15 cellular contexts compared by ENCODE assay signal in genomic region chr1:204545202-204545601, GRCh38. TPM values are rescaled to one million over a fixed set of nuclear protein-coding genes. Genes with fewer than 3 reads are reported as not detected.
DNase-seq lines count a peak whose midpoint lies in the region; ATAC-seq and TF ChIP-seq lines count a peak whose summit lies in the region.
"Had no signal": no experiment of that assay in that cellular context is flagged by ENCODE, and none has a peak within 500 bp of the region (broad histone marks: within the 10 kb centered on the region; RNA-seq: fewer than 3 reads in every experiment).

No MANE protein-coding gene starts in this region.

- peak overlapping the region in 7 of 8 donors; percentile 54 to 79 (median 68) for H3K27ac ChIP-seq in spleen
- H3K27ac ChIP-seq in right atrium auricular region: no peak overlapping the region
- H3K27ac ChIP-seq: neural progenitor cell, SK-N-MC, uterus had no signal

- intact Hi-C loops in spleen (cut with DNase I; ENCODE audit: low total_unique reads): no loop called here

- POLR2A ChIA-PET in activated CD4-positive, alpha-beta T cell treated with anti-CD3 and anti-CD28 coated beads, Interleukin-2, amount 10 ng/mL, durations not matched to agents 7 days and 5 days (lab: Charles Lee): interaction anchor here (0.8 kb wide), 1 partner anchor 18 kb away, joined by 4 read pairs; no protein-coding TSS in a partner anchor
- POLR2A ChIA-PET in T-cell (lab: Charles Lee): interaction anchor here (0.8 to 2.5 kb wide), 5 partner anchors 20 to 51 kb away, joined by 3 to 8 read pairs (median 4); partner anchors contain the start of gene MDM4 (in 2 of the 2)

- DNase-seq in activated CD4-positive, alpha-beta T cell treated with anti-CD3 and anti-CD28 coated beads, Interleukin-2, amount 10 ng/mL, durations not matched to agents 7 days and 5 days: no peak
- DNase-seq in activated CD4-positive, alpha-beta T cell treated with anti-CD3 and anti-CD28 coated beads for 1 hour: no peak
- no peak for DNase-seq in T-cell
- peak; percentile 36 for DNase-seq in fibroblast of gingiva (ENCODE audit: low read depth)
- DNase-seq in spleen: no peak
- no peak for DNase-seq in right atrium auricular region (ENCODE audit: low spot score)
- DNase-seq in chondrocyte (ENCODE audit: low spot score): no peak
- DNase-seq: activated CD4-positive, CD25-positive, alpha-beta regulatory T cell treated with anti-CD3 and anti-CD28 coated beads, Interleukin-2, amount 50 U/mL, for 72 hours; left colon; NCI-H2081 treated with DMSO at 0.1 percent for 48 hours; uterus had no signal

- WGBS in spleen, 5 donors: 91 to 98% (median 94%) methylated on average over 2 of the region's 2 CpGs

- H3K9me3 ChIP-seq in spleen (no peaks in the 10 kb centered on the region), right atrium auricular region (no peaks in the 10 kb centered on the region)
- H3K9me3 ChIP-seq: uterus had no signal

- H3K9me3 Mint-ChIP-seq in activated CD4-positive, alpha-beta T cell treated with anti-CD3 and anti-CD28 coated beads, Interleukin-2, amount 10 ng/mL, durations not matched to agents 7 days and 5 days: peaks cover 12% of the 10 kb centered on the region
- H3K9me3 Mint-ChIP-seq in T-cell (no peaks in the 10 kb centered on the region), chondrocyte (ENCODE audit: low read depth) (no peaks in the 10 kb centered on the region)
- H3K9me3 Mint-ChIP-seq: dendritic cell treated with granulocyte-macrophage colony-stimulating factor and Interleukin-4, amounts not matched to agents 40 ng/mL and 50 ng/mL, for 4 days; neural progenitor cell had no signal

- H3K4me3 ChIP-seq in spleen (no peak overlapping the region), right atrium auricular region (no peak overlapping the region)
- H3K4me3 ChIP-seq: neural progenitor cell, SK-N-MC, uterus had no signal

- H3K36me3 Mint-ChIP-seq in activated CD4-positive, alpha-beta T cell treated with anti-CD3 and anti-CD28 coated beads, Interleukin-2, amount 10 ng/mL, durations not matched to agents 7 days and 5 days (ENCODE audit: low read depth): peaks cover 90% of the 10 kb centered on the region
- peaks cover 87% of the 10 kb centered on the region for H3K36me3 Mint-ChIP-seq in T-cell
- H3K36me3 Mint-ChIP-seq in chondrocyte (ENCODE audit: low read depth): peaks cover 53% of the 10 kb centered on the region

- H3K4me1 Mint-ChIP-seq in activated CD4-positive, alpha-beta T cell treated with anti-CD3 and anti-CD28 coated beads, Interleukin-2, amount 10 ng/mL, durations not matched to agents 7 days and 5 days: peaks cover 59% of the 10 kb centered on the region
- peaks cover 61 to 71% (median 61%) of the 10 kb centered on the region in 3 donors for H3K4me1 Mint-ChIP-seq in T-cell
- peaks cover 14% of the 10 kb centered on the region for H3K4me1 Mint-ChIP-seq in chondrocyte (ENCODE audit: low read depth)
- H3K4me1 Mint-ChIP-seq: neural progenitor cell had no signal

- CTCF ChIA-PET in activated CD4-positive, alpha-beta T cell treated with anti-CD3 and anti-CD28 coated beads, Interleukin-2, amount 10 ng/mL, durations not matched to agents 7 days and 5 days (lab: Charles Lee): interaction anchor here (1.1 to 2.6 kb wide), 8 partner anchors 10 to 218 kb away, joined by 3 to 9 read pairs (median 5); no protein-coding TSS in a partner anchor
- CTCF ChIA-PET in T-cell (lab: Charles Lee): interaction anchor here (0.9 to 2.6 kb wide), 7 partner anchors 19 to 99 kb away, joined by 4 to 8 read pairs (median 5); partner anchors contain the start of gene MDM4 (in 1 of the 2)

- TF ChIP-seq POLR2A in spleen (IDR thresholded peaks at IDR 0.05): no peak

- no peaks in the 10 kb centered on the region for H3K27me3 ChIP-seq in spleen (replicated peaks in 1 of 7)
- H3K27me3 ChIP-seq in right atrium auricular region: no peaks in the 10 kb centered on the region
- H3K27me3 ChIP-seq: neural progenitor cell, uterus had no signal

- H3K4me1 ChIP-seq in spleen (peaks cover 5 to 49% (median 20%) of the 10 kb centered on the region in 6 donors), right atrium auricular region (no peaks in the 10 kb centered on the region)
- H3K4me1 ChIP-seq: neural progenitor cell, uterus had no signal

- no peaks in the 10 kb centered on the region for H3K27me3 Mint-ChIP-seq in activated CD4-positive, alpha-beta T cell treated with anti-CD3 and anti-CD28 coated beads, Interleukin-2, amount 10 ng/mL, durations not matched to agents 7 days and 5 days
- no peaks in the 10 kb centered on the region for H3K27me3 Mint-ChIP-seq in T-cell
- H3K27me3 Mint-ChIP-seq in chondrocyte (ENCODE audit: low read depth): no peaks in the 10 kb centered on the region
- H3K27me3 Mint-ChIP-seq: dendritic cell treated with granulocyte-macrophage colony-stimulating factor and Interleukin-4, amounts not matched to agents 40 ng/mL and 50 ng/mL, for 4 days had no signal

- ATAC-seq in T-cell (replicated peaks in 1 of 4): no peak
- no peak for ATAC-seq in GM18861 (IDR thresholded peaks at IDR 0.05; ENCODE audit: unreplicated experiment)
- ATAC-seq: left colon had no signal

- H3K27ac Mint-ChIP-seq in activated CD4-positive, alpha-beta T cell treated with anti-CD3 and anti-CD28 coated beads, Interleukin-2, amount 10 ng/mL, durations not matched to agents 7 days and 5 days: peak overlapping the region; percentile 83
- H3K27ac Mint-ChIP-seq in T-cell (peak overlapping the region; percentile 73 to 85), chondrocyte (ENCODE audit: unreplicated experiment) (no peak overlapping the region)
- H3K27ac Mint-ChIP-seq: dendritic cell treated with granulocyte-macrophage colony-stimulating factor and Interleukin-4, amounts not matched to agents 40 ng/mL and 50 ng/mL, for 4 days; neural progenitor cell had no signal

- H3K36me3 ChIP-seq in spleen (peaks cover 6 to 100% (median 95%) of the 10 kb centered on the region in 6 donors), right atrium auricular region (peaks cover 91% of the 10 kb centered on the region)
- H3K36me3 ChIP-seq: uterus had no signal

- peak overlapping the region; percentile 5 for H3K4me3 Mint-ChIP-seq in activated CD4-positive, alpha-beta T cell treated with anti-CD3 and anti-CD28 coated beads, Interleukin-2, amount 10 ng/mL, durations not matched to agents 7 days and 5 days
- H3K4me3 Mint-ChIP-seq in T-cell (peak overlapping the region; percentile 31 to 54 (median 36)), chondrocyte (ENCODE audit: unreplicated experiment) (no peak overlapping the region)
- H3K4me3 Mint-ChIP-seq: dendritic cell treated with granulocyte-macrophage colony-stimulating factor and Interleukin-4, amounts not matched to agents 40 ng/mL and 50 ng/mL, for 4 days; neural progenitor cell had no signal

- no peak for TF ChIP-seq CTCF in spleen (IDR thresholded peaks at IDR 0.05 in 8 of 11, conservative IDR thresholded peaks at IDR 0.05 in 3 of 11)
- no peak for TF ChIP-seq CTCF in right atrium auricular region (IDR thresholded peaks at IDR 0.05)
- TF ChIP-seq CTCF in chondrocyte (IDR thresholded peaks at IDR 0.05): no peak

RNA-seq across cellular contexts. Expression of gene MDM4, which starts 29.0 kb away (rescaled TPM):
- 10 to 100 TPM; 95.0 to 98.1 TPM for total RNA-seq in activated CD4-positive, alpha-beta T cell treated with anti-CD3 and anti-CD28 coated beads, Interleukin-2, amount 10 ng/mL, durations not matched to agents 7 days and 5 days
- total RNA-seq in T-cell (100 to 1,000 TPM; 168 to 288 (median 183) TPM), spleen (100 to 1,000 TPM; 112 to 192 (median 163) TPM), right atrium auricular region (10 to 100 TPM; 18.1 to 18.3 TPM), chondrocyte (35.3 to 51.1 TPM (median 39.1 TPM) in 3 replicates)
- 10 to 100 TPM; 10.6 to 16.8 (median 13.8) TPM for polyA plus RNA-seq in spleen

RNA-seq across cellular contexts. Expression of gene PIK3C2B, which starts 50.6 kb away (rescaled TPM):
- total RNA-seq in activated CD4-positive, alpha-beta T cell treated with anti-CD3 and anti-CD28 coated beads, Interleukin-2, amount 10 ng/mL, durations not matched to agents 7 days and 5 days: 10 to 100 TPM; 27.4 to 28.9 TPM
- total RNA-seq in T-cell (10 to 100 TPM; 33.4 to 44.1 (median 36.0) TPM), spleen (10 to 100 TPM; 45.8 to 72.2 (median 66.5) TPM), right atrium auricular region (10 to 100 TPM; 13.1 to 19.4 TPM), chondrocyte (19.5 to 22.4 TPM (median 19.6 TPM) in 3 replicates)
- 10 to 100 TPM in 2 of 3 donors, 1 to 10 TPM in 1; 9.5 to 22.4 (median 10.8) TPM for polyA plus RNA-seq in spleen

Comparison
In these comparisons a context has a peak if more than half of its experiments do, and no peak if none do; other contexts are left out.
1. H3K27ac ChIP-seq: peak in spleen (7 of 8); none in right atrium auricular region (0 of 2).